9 cellular contexts compared by ENCODE assay signal in the genomic region with DNA sequence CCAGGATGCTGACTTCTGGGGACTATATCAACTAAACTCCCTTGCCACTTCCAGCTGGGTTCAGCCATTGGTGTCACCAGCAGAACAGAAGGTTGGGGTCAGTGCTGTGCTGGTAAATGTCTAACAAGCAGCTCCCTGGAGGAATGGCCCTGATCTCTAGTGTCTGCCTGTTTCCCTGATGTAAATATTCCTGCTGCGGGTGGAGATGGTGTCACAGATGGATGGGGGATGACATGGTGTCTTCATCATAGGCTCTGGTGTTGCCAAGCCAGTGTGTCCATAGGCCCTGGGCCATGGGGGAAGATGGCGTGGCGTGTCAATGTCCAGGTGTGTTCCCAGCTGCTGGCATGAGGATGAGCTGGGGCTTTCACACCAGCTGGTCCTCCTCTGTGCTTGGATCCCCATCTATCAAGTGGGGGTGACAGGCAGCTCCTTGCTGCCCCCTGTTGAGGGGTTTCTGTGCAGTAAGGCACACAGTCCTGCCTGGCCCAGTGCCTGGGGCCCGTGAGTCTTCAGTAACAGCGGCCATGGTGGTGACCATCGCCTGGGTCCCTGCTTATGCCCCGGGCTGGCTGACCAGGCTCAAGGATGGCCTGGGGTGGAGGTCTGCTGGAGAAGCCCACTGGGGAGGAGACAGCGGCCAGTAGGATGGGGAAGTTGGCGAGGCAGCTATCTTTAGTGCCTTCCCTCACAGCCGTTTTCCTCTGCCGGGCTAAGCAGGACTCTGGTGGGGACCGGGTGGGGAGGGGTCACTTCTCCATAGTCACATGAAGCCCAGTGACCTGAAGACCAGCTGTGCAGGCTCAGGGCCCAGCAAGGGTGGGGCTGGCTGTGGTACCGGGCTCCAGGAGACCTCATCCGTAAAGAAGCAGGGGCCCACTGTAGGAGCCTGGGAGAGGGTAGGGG. TPM values are rescaled to one million over a fixed set of nuclear protein-coding genes. Genes with fewer than 3 reads are reported as not detected.
DNase-seq lines count a peak whose midpoint lies in the region; ATAC-seq and TF ChIP-seq lines count a peak whose summit lies in the region.
"Had no signal": no experiment of that assay in that cellular context is flagged by ENCODE, and none has a peak within 500 bp of the region (broad histone marks: within the 10 kb centered on the region; RNA-seq: fewer than 3 reads in every experiment).

No MANE protein-coding gene starts in this region.

- H3K4me1 Mint-ChIP-seq in activated CD4-positive, alpha-beta memory T cell treated with anti-CD3 and anti-CD28 coated beads for 36 hours (ENCODE audit: low read depth), result peaks cover 3% of the 10 kb centered on the region

- TF ChIP-seq CTCF in esophagus muscularis mucosa (IDR thresholded peaks at IDR 0.05), result peak in 2 of 3 experiments; percentile 11 to 29

- no peak overlapping the region for H3K27ac ChIP-seq in esophagus muscularis mucosa (replicated peaks in 1 of 4)

- intact Hi-C loops in activated CD4-positive, alpha-beta memory T cell treated with anti-CD3 and anti-CD28 coated beads for 36 hours (cut with micrococcal nuclease), result loop anchor here (1.0 kb wide), 1 partner anchor 135 kb away; no protein-coding TSS in a partner anchor
- intact Hi-C loops in esophagus muscularis mucosa (cut with DNase I) (no loop called here), sciatic nerve (cut with DNase I) (no loop called here)

- H3K36me3 Mint-ChIP-seq in activated CD4-positive, alpha-beta memory T cell treated with anti-CD3 and anti-CD28 coated beads for 36 hours, result peaks cover 6% of the 10 kb centered on the region
- H3K36me3 Mint-ChIP-seq: activated naive CD8-positive, alpha-beta T cell had no signal

- no peaks in the 10 kb centered on the region for H3K27me3 Mint-ChIP-seq in activated CD4-positive, alpha-beta memory T cell treated with anti-CD3 and anti-CD28 coated beads for 36 hours
- H3K27me3 Mint-ChIP-seq: activated naive CD8-positive, alpha-beta T cell had no signal

- H3K27me3 ChIP-seq in esophagus muscularis mucosa, result no peaks in the 10 kb centered on the region

- no peak overlapping the region for H3K4me3 ChIP-seq in esophagus muscularis mucosa

- H3K4me3 Mint-ChIP-seq in activated CD4-positive, alpha-beta memory T cell treated with anti-CD3 and anti-CD28 coated beads for 36 hours, result no peak overlapping the region
- H3K4me3 Mint-ChIP-seq: activated naive CD8-positive, alpha-beta T cell had no signal

- no peak for TF ChIP-seq EP300 in esophagus muscularis mucosa (IDR thresholded peaks at IDR 0.05)

- peak; percentile 52 for DNase-seq in Ammon's horn (ENCODE audit: low spot score)
- peak; percentile 75 for DNase-seq in activated CD4-positive, alpha-beta memory T cell treated with anti-CD3 and anti-CD28 coated beads for 36 hours
- no peak for DNase-seq in esophagus muscularis mucosa (ENCODE audit: extremely low spot score)
- DNase-seq in sciatic nerve (ENCODE audit: low spot score), result no peak
- DNase-seq in H4 (ENCODE audit: low spot score), result no peak
- DNase-seq in NCI-H526 treated with DMSO at 0.1 percent for 48 hours (lab: John Stamatoyannopoulos, UW), result no peak
- DNase-seq in NCI-H1930 (lab: John Stamatoyannopoulos, UW), result no peak

- no peak overlapping the region for H3K27ac Mint-ChIP-seq in activated CD4-positive, alpha-beta memory T cell treated with anti-CD3 and anti-CD28 coated beads for 36 hours
- H3K27ac Mint-ChIP-seq: activated naive CD8-positive, alpha-beta T cell had no signal

- H3K9me3 ChIP-seq in esophagus muscularis mucosa, result no peaks in the 10 kb centered on the region

- peaks cover 4 to 47% (median 28%) of the 10 kb centered on the region in 4 donors for H3K4me1 ChIP-seq in esophagus muscularis mucosa

- 55% methylated on average over 9 of the region's 14 CpGs for WGBS in esophagus muscularis mucosa

- peaks cover 0 to 5% (median 3%) of the 10 kb centered on the region in 4 donors for H3K36me3 ChIP-seq in esophagus muscularis mucosa

- CTCF ChIA-PET in activated CD4-positive, alpha-beta memory T cell treated with anti-CD3 and anti-CD28 coated beads for 36 hours (lab: Charles Lee), result interaction anchor here (0.6 to 3.2 kb wide), 26 partner anchors 8 to 437 kb away, joined by 3 to 98 read pairs (median 4); no protein-coding TSS in a partner anchor

- no peaks in the 10 kb centered on the region for H3K9me3 Mint-ChIP-seq in activated CD4-positive, alpha-beta memory T cell treated with anti-CD3 and anti-CD28 coated beads for 36 hours

- ATAC-seq in HG03280 (IDR thresholded peaks at IDR 0.05; ENCODE audit: unreplicated experiment) (peak; percentile 43), sciatic nerve (peak; percentile 41)

- no peak for TF ChIP-seq POLR2A in esophagus muscularis mucosa (IDR thresholded peaks at IDR 0.05; ENCODE audit: low read depth)

- POLR2A ChIA-PET in activated CD4-positive, alpha-beta memory T cell treated with anti-CD3 and anti-CD28 coated beads for 36 hours (lab: Charles Lee), result interaction anchor here (1.3 to 1.4 kb wide), 2 partner anchors 10 to 136 kb away, joined by 3 to 6 read pairs; no protein-coding TSS in a partner anchor

RNA-seq across cellular contexts. Expression of a gene that starts 12.7 kb away (rescaled TPM):
- total RNA-seq in activated CD4-positive, alpha-beta memory T cell treated with anti-CD3 and anti-CD28 coated beads for 36 hours, result 1,000 to 10,000 TPM; 2,986 to 3,013 TPM
- 1,000 to 10,000 TPM; 2,019 to 2,284 (median 2,183) TPM for total RNA-seq in esophagus muscularis mucosa
- total RNA-seq in sciatic nerve, result 1,341 TPM
- total RNA-seq in H4 (2014; rRNA removed; shearing (Covaris generic)), result 2,177 and 2,312 TPM in 2 replicates

RNA-seq across cellular contexts. Expression of a gene that starts 43.1 kb away (rescaled TPM):
- total RNA-seq in activated CD4-positive, alpha-beta memory T cell treated with anti-CD3 and anti-CD28 coated beads for 36 hours, result not detected
- total RNA-seq in esophagus muscularis mucosa, result 10 to 100 TPM; 14.4 to 29.4 (median 24.0) TPM
- total RNA-seq in sciatic nerve, result 52.9 TPM
- total RNA-seq in H4 (2014; rRNA removed; shearing (Covaris generic)), result 19.9 and 23.0 TPM in 2 replicates

Comparison
In these comparisons a context has a peak if more than half of its experiments do, and no peak if none do; other contexts are left out.
1. DNase-seq: peak in Ammon's horn (single experiment) and activated CD4-positive, alpha-beta memory T cell treated with anti-CD3 and anti-CD28 coated beads for 36 hours (single experiment); none in esophagus muscularis mucosa (single experiment), sciatic nerve (single experiment), H4 (single experiment), NCI-H526 treated with DMSO at 0.1 percent for 48 hours (single experiment) and NCI-H1930 (0 of 2).
2. RNA of a gene that starts 43.1 kb away (total RNA-seq): 52.9 TPM in sciatic nerve (single experiment), 14.4 to 29.4 TPM in esophagus muscularis mucosa and 19.9 to 23.0 TPM in H4; not detected in activated CD4-positive, alpha-beta memory T cell treated with anti-CD3 and anti-CD28 coated beads for 36 hours; every median in the first group is over 10 times any median in the second.